ENCODE assay signal across 2 cellular contexts in genomic region chr12:6177593-6178358, GRCh38.
TF ChIP-seq lines count a peak whose summit lies in the region.

No MANE protein-coding gene starts in this region.

TF ChIP-seq in IMR-90, 13 proteins besides CTCF, POLR2A, EP300 and RAD21:
- TF ChIP-seq MAFK (IDR thresholded peaks at IDR 0.05; ENCODE audit: low read depth, low read length): peak; percentile 67
- TF ChIP-seq ELK1 (IDR thresholded peaks at IDR 0.05; ENCODE audit: borderline replicate concordance, low read depth, low read length): no peak

TF ChIP-seq in endothelial cell of umbilical vein, 7 proteins besides CTCF, POLR2A, EP300 and RAD21:
- TF ChIP-seq POLR2AphosphoS5 (IDR thresholded peaks at IDR 0.05; ENCODE audit: insufficient read depth, low read depth, low read length): no peak
